Comparison of ENCODE assay signal across 8 cellular contexts in the genomic region with DNA sequence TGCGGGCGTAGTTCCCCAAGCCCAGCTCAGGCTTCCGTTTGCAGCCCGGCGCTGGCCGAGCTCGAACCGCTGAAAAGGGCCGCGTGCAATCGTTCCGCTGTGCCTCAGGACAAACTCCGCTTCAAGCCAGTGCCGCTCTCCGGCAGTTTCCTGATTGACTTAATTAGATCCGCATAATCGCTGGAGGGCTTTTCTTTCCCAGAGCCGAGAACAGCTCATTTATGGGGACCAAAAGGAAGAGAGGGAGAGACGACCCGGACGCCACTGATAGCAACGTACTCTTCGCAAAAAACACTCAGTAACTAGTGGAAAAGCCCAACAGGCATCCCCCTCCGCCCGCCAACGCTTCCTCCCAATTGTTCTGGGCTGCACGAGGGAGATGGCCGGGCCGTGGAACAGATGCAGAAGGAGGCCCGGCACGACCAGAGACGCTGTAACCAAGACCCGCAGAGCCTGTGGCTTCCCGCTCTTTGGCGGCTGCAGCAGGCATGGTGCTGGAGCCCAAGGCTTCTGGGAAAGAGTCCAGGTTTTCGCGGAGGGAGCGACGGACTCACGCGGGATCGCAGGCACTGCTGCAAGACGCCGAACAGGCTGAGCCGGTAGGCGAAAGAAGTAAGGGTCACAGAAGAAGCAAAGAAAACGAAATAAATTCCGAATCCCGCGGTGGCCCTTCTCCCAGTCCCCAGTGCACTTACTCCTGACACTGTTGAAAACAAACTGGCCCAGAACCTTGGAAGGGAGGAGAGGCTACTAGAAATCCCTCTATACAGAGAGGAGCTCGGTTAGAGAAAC.
DNase-seq lines count a peak whose midpoint lies in the region; ATAC-seq and TF ChIP-seq lines count a peak whose summit lies in the region.

No MANE protein-coding gene starts in this region.

- H3K9ac ChIP-seq in HUES48 (ENCODE audit: low read depth, low read length) = no peak overlapping the region

- H3K4me1 Mint-ChIP-seq in stimulated activated naive CD8-positive, alpha-beta T cell treated with anti-CD3 and anti-CD28 coated beads, Interleukin-15, amount 100 ng/mL, for 72 hours = peaks cover 52% of the 10 kb centered on the region

- H3K9me3 ChIP-seq in HUES48 (ENCODE audit: control insufficient read depth, insufficient read depth, low read length) = no peaks in the 10 kb centered on the region

- peaks cover 25% of the 10 kb centered on the region; the same call in 1 of the 2 replicates for H3K4me1 ChIP-seq in HUES48 (ENCODE audit: control insufficient read depth, insufficient read depth, low read length)

- TF ChIP-seq CTCF in astrocyte of the spinal cord (IDR thresholded peaks at IDR 0.05; ENCODE audit: low read depth, low read length) = no peak

- H3K27me3 ChIP-seq in HUES48 (ENCODE audit: control insufficient read depth, insufficient read depth, low read length) = peaks cover 99% of the 10 kb centered on the region

- H3K4me3 ChIP-seq in HUES48 (ENCODE audit: low read depth, low read length) (peak overlapping the region; percentile 36; the same call in 1 of the 2 replicates), astrocyte of the spinal cord (ENCODE audit: low read depth, low read length) (no peak overlapping the region)

- H3K9me3 Mint-ChIP-seq in stimulated activated naive CD8-positive, alpha-beta T cell treated with anti-CD3 and anti-CD28 coated beads, Interleukin-15, amount 100 ng/mL, for 72 hours = no peaks in the 10 kb centered on the region

- peaks cover 61% of the 10 kb centered on the region for H3K27me3 Mint-ChIP-seq in stimulated activated naive CD8-positive, alpha-beta T cell treated with anti-CD3 and anti-CD28 coated beads, Interleukin-15, amount 100 ng/mL, for 72 hours

- no peak for ATAC-seq in stimulated activated naive CD8-positive, alpha-beta T cell treated with anti-CD3 and anti-CD28 coated beads, Interleukin-15, amount 100 ng/mL, for 72 hours
- no peak for ATAC-seq in HG02610 (IDR thresholded peaks at IDR 0.05; ENCODE audit: unreplicated experiment)
- ATAC-seq in HG02571 (IDR thresholded peaks at IDR 0.05; ENCODE audit: unreplicated experiment) = no peak
- ATAC-seq in GM21723 (IDR thresholded peaks at IDR 0.05; ENCODE audit: unreplicated experiment) = no peak
- ATAC-seq in HG03139 (IDR thresholded peaks at IDR 0.05; ENCODE audit: unreplicated experiment) = no peak

- peak; percentile 52 for DNase-seq in astrocyte of the spinal cord (ENCODE audit: low read depth, low spot score)
- DNase-seq in inferior parietal cortex (ENCODE audit: extremely low spot score) = peak; percentile 30
- no peak for DNase-seq in stimulated activated naive CD8-positive, alpha-beta T cell treated with anti-CD3 and anti-CD28 coated beads, Interleukin-15, amount 100 ng/mL, for 72 hours

- H3K27ac ChIP-seq in HUES48 (ENCODE audit: low read depth, low read length) = no peak overlapping the region

- in situ Hi-C loops in astrocyte of the spinal cord (cut with HindIII; ENCODE audit: low sequenced_read_pairs) = no loop called here

- no peaks in the 10 kb centered on the region for H3K36me3 ChIP-seq in HUES48 (ENCODE audit: control insufficient read depth, insufficient read depth, low read length)

- peak overlapping the region; percentile 18 to 68 for H3K4me3 Mint-ChIP-seq in stimulated activated naive CD8-positive, alpha-beta T cell treated with anti-CD3 and anti-CD28 coated beads, Interleukin-15, amount 100 ng/mL, for 72 hours

- H3K27ac Mint-ChIP-seq in stimulated activated naive CD8-positive, alpha-beta T cell treated with anti-CD3 and anti-CD28 coated beads, Interleukin-15, amount 100 ng/mL, for 72 hours = no peak overlapping the region

Comparison
In these comparisons a context has a peak if more than half of its experiments do, and no peak if none do; other contexts are left out.
1. DNase-seq: peak in astrocyte of the spinal cord (single experiment) and inferior parietal cortex (single experiment); none in stimulated activated naive CD8-positive, alpha-beta T cell treated with anti-CD3 and anti-CD28 coated beads, Interleukin-15, amount 100 ng/mL, for 72 hours (0 of 2).